ENCODE assay signal across 8 cellular contexts in genomic region chr7:92768501-92769360, GRCh38.
A peak's percentile ranks its signal among the peaks of the same experiment; 100 is the strongest.
DNase-seq lines count a peak whose midpoint lies in the region; ATAC-seq, FAIRE-seq and TF ChIP-seq lines count a peak whose summit lies in the region.

No MANE protein-coding gene starts in this region.

- ATAC-seq in GM21423 (IDR thresholded peaks at IDR 0.05; ENCODE audit: unreplicated experiment) (peak; percentile 81), HG03575 (IDR thresholded peaks at IDR 0.05; ENCODE audit: extremely low read depth, insufficient number of reproducible peaks, low FRiP score, unreplicated experiment) (peak; percentile 87)

- FAIRE-seq in GM12892 (lab: Jason Lieb, UNC), result peak; percentile 91

- no peak overlapping the region for H3K18ac ChIP-seq in mesenchymal stem cell (ENCODE audit: low read depth in 1 of 2, low read length in 2 of 2)

- peaks cover 6% of the 10 kb centered on the region for H3K4me1 ChIP-seq in mesenchymal stem cell (ENCODE audit: control insufficient read depth, insufficient read depth, low read depth, low read length)

- H4K91ac ChIP-seq in mesenchymal stem cell (ENCODE audit: low read length), result no peak overlapping the region

- H3K9me3 ChIP-seq in mesenchymal stem cell (ENCODE audit: control insufficient read depth, low read length), result no peaks in the 10 kb centered on the region

- H3K14ac ChIP-seq in mesenchymal stem cell (ENCODE audit: low read length in 2 of 2), result no peak overlapping the region

- no peak overlapping the region for H2BK12ac ChIP-seq in mesenchymal stem cell (ENCODE audit: low read length in 2 of 2)

- H3K23ac ChIP-seq in mesenchymal stem cell (ENCODE audit: low read length in 2 of 2), result no peak overlapping the region

- peak overlapping the region; percentile 2 for H3K27ac ChIP-seq in mesenchymal stem cell (ENCODE audit: low read length, poor library complexity, severe bottlenecking)

- H3K9ac ChIP-seq in mesenchymal stem cell (ENCODE audit: low read length), result no peak overlapping the region

- H2BK120ac ChIP-seq in mesenchymal stem cell (ENCODE audit: low read depth, low read length), result no peak overlapping the region

- H4K8ac ChIP-seq in mesenchymal stem cell (ENCODE audit: low read length), result no peak overlapping the region

- intact Hi-C loops in posterior vena cava (cut with DNase I), result no loop called here

- H3K27me3 ChIP-seq in mesenchymal stem cell (ENCODE audit: control insufficient read depth in 1 of 2, insufficient read depth in 1 of 2, low read length in 2 of 2), result no peaks in the 10 kb centered on the region

- H2BK15ac ChIP-seq in mesenchymal stem cell (ENCODE audit: low read depth, poor library complexity, severe bottlenecking), result no peak overlapping the region

- no peak overlapping the region for H2AK5ac ChIP-seq in mesenchymal stem cell (ENCODE audit: low read length, severe bottlenecking)

- no peak for TF ChIP-seq POLR2A in GM12892 (IDR thresholded peaks at IDR 0.05; ENCODE audit: low read depth, low read length)

- H3K36me3 ChIP-seq in mesenchymal stem cell (ENCODE audit: control insufficient read depth in 1 of 2, insufficient read depth in 2 of 2, low read depth in 1 of 2, low read length in 2 of 2), result peaks cover 0 to 14% of the 10 kb centered on the region in 2 experiments

- no peak overlapping the region for H2BK5ac ChIP-seq in mesenchymal stem cell (ENCODE audit: low read depth, low read length, poor library complexity, severe bottlenecking)

- WGBS in mesenchymal stem cell, result 90% methylated on average over 5 of the region's 5 CpGs

- DNase-seq in GM12892 (ENCODE audit: insufficient read length), result no peak
- peak; percentile 57 to 63 for DNase-seq in activated T-cell treated with anti-CD3 and anti-CD28 coated beads, Interleukin-2, amount 50 U/mL, for 48 hours
- DNase-seq in mesenchymal stem cell, result peak; percentile 61
- DNase-seq in SKM-1 treated with dmso at 0.1 percent for 144 hours (lab: John Stamatoyannopoulos, UW; ENCODE audit: unreplicated experiment), result no peak
- no peak for DNase-seq in iPS-NIHi7 (ENCODE audit: extremely low spot score)
- DNase-seq in posterior vena cava (ENCODE audit: low spot score), result no peak

- peaks cover 2% of the 10 kb centered on the region for H3K79me1 ChIP-seq in mesenchymal stem cell (replicated peaks; ENCODE audit: low read length, poor library complexity, severe bottlenecking)

- no peak overlapping the region for H3K4me2 ChIP-seq in mesenchymal stem cell (ENCODE audit: low read length, poor library complexity, severe bottlenecking)

- no peak overlapping the region for H3K4ac ChIP-seq in mesenchymal stem cell (ENCODE audit: low read depth in 1 of 2, low read length in 2 of 2)

- H2AFZ ChIP-seq in mesenchymal stem cell (ENCODE audit: low read depth, low read length), result no peak overlapping the region

- H3K4me3 ChIP-seq in mesenchymal stem cell (ENCODE audit: insufficient read depth in 1 of 2, low read depth in 1 of 2, low read length in 2 of 2), result no peak overlapping the region

Comparison
In these comparisons a context has a peak if more than half of its experiments do, and no peak if none do; other contexts are left out.
1. DNase-seq: peak in activated T-cell treated with anti-CD3 and anti-CD28 coated beads, Interleukin-2, amount 50 U/mL, for 48 hours (2 of 2) and mesenchymal stem cell (single experiment); none in GM12892 (single experiment), SKM-1 treated with dmso at 0.1 percent for 144 hours (single experiment), iPS-NIHi7 (single experiment) and posterior vena cava (single experiment).